Comparison of ENCODE assay signal across 7 cellular contexts in the genomic region with DNA sequence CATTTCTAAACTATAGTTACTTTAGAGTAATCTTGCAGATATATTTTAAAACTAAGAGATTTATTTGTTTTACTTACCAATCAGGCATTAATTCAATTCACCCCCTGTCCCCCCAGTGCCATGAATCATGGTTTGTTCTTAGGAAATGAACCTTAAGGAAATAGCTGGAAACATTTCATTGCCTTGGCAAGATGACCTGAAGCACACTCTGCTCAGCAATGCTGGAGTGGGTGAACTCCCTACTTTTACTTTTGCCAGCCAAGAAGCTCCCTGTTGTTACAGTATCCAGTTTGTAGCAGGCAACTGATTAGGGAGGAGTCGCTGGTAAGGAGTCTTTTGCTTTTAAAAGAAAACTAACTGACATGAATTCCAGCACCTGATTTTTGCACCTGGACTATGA. TPM values are rescaled to one million over a fixed set of nuclear protein-coding genes. Genes with fewer than 3 reads are reported as not detected.
DNase-seq lines count a peak whose midpoint lies in the region; ATAC-seq, FAIRE-seq and TF ChIP-seq lines count a peak whose summit lies in the region.
"Not testable (repeated sequence)": the region's sequence is repeated elsewhere in the genome, so short reads cannot be mapped to it uniquely, and the experiment has no call there.

No MANE protein-coding gene starts in this region.

- H3K27me3 Mint-ChIP-seq in astrocyte (ENCODE audit: low read depth, unreplicated experiment): peaks cover 21% of the 10 kb centered on the region

- H3K36me3 ChIP-seq in MG63; astrocyte (ENCODE audit: insufficient read depth, low read length): not testable (repeated sequence)

- H4K20me1 ChIP-seq in astrocyte (ENCODE audit: insufficient read depth, low read length): not testable (repeated sequence)

- not testable (repeated sequence) for H3K4me1 Mint-ChIP-seq in astrocyte (ENCODE audit: low read depth, unreplicated experiment)

- intact Hi-C loops in left colon (cut with DNase I, micrococcal nuclease): not testable (repeated sequence)

- not testable (repeated sequence) for H3K9me3 ChIP-seq in MG63; astrocyte (ENCODE audit: insufficient read depth, low read depth, low read length)

- H3K27ac Mint-ChIP-seq in astrocyte (ENCODE audit: unreplicated experiment): not testable (repeated sequence)

- not testable (repeated sequence) for H3K36me3 Mint-ChIP-seq in astrocyte (ENCODE audit: low read depth, unreplicated experiment)

- H3K4me3 Mint-ChIP-seq in astrocyte (ENCODE audit: unreplicated experiment): not testable (repeated sequence)

- H3K9me3 Mint-ChIP-seq in astrocyte (ENCODE audit: unreplicated experiment): not testable (repeated sequence)

- not testable (repeated sequence) for TF ChIP-seq CTCF in astrocyte (IDR thresholded peaks at IDR 0.05; ENCODE audit: insufficient read depth, low read depth, low read length); fibroblast of pulmonary artery (IDR thresholded peaks at IDR 0.05; ENCODE audit: low read length, missing control alignments)

- peak overlapping the region; percentile 27 for H3K4me2 ChIP-seq in astrocyte (ENCODE audit: low read length)

- peak overlapping the region; percentile 22 for H3K27ac ChIP-seq in astrocyte (ENCODE audit: low read depth, low read length)

- H3K4me1 ChIP-seq in astrocyte (ENCODE audit: insufficient read depth, low read length): peaks cover 14% of the 10 kb centered on the region

- not testable (repeated sequence) for H3K4me3 ChIP-seq in MG63; astrocyte (ENCODE audit: insufficient read depth, low read depth, low read length); fibroblast of pulmonary artery (replicated peaks; ENCODE audit: low read depth, low read length)

- not testable (repeated sequence) for FAIRE-seq in astrocyte (lab: Jason Lieb, UNC)

- not testable (repeated sequence) for H3K9ac ChIP-seq in astrocyte (ENCODE audit: low read length)

- not testable (repeated sequence) for H3K27me3 ChIP-seq in MG63; astrocyte (ENCODE audit: insufficient read depth, low read length)

- peak; percentile 76 for ATAC-seq in left colon

- not testable (repeated sequence) for H3K79me2 ChIP-seq in astrocyte (ENCODE audit: insufficient read depth, low read length)

- DNase-seq in Ammon's horn (ENCODE audit: low spot score) (peak; percentile 34), MG63 (peak; percentile 74), astrocyte (ENCODE audit: low read depth) (peak; percentile 77), dedifferentiated amniotic fluid mesenchymal stem cell (ENCODE audit: extremely low spot score) (peak; percentile 31), fibroblast of pulmonary artery (ENCODE audit: low read depth) (peak; percentile 67), renal cortical epithelial cell (ENCODE audit: low read depth) (peak; percentile 82)
- DNase-seq in left colon: not testable (repeated sequence)

- not testable (repeated sequence) for H2AFZ ChIP-seq in astrocyte (ENCODE audit: low read depth, low read length)

RNA-seq across cellular contexts. Expression of a gene that starts 13.7 kb away (rescaled TPM):
- total RNA-seq in MG63 (2014; rRNA removed; shearing (Covaris generic); ENCODE audit: low replicate concordance): 4.8 TPM in 2 replicates
- total RNA-seq in astrocyte: 7.6 and 8.7 TPM in 2 replicates
- 10 to 100 TPM; 47.5 to 66.5 TPM for total RNA-seq in left colon
- total RNA-seq in renal cortical epithelial cell: 22.1 and 37.2 TPM in 2 replicates
